ENCODE assay signal across 8 cellular contexts in genomic region chr19:802497-802887, GRCh38. TPM values are rescaled to one million over a fixed set of nuclear protein-coding genes. Genes with fewer than 3 reads are reported as not detected.
DNase-seq lines count a peak whose midpoint lies in the region; ATAC-seq, FAIRE-seq and TF ChIP-seq lines count a peak whose summit lies in the region.
"Had no signal": no experiment of that assay in that cellular context is flagged by ENCODE, and none has a peak within 500 bp of the region (broad histone marks: within the 10 kb centered on the region; RNA-seq: fewer than 3 reads in every experiment).

No MANE protein-coding gene starts in this region.

- no peak for FAIRE-seq in keratinocyte (lab: Jason Lieb, UNC)

- 0 out of 2 replicates have a peak overlapping the region, but pooled peaks have one; percentile 29 for H3K9ac ChIP-seq in BLaER1
- peak overlapping the region; percentile 9 for H3K9ac ChIP-seq in keratinocyte (ENCODE audit: control insufficient read depth, extremely low read depth, insufficient read depth, low read length)

- H3K9me3 ChIP-seq in BLaER1 (no peaks in the 10 kb centered on the region), keratinocyte (ENCODE audit: control insufficient read depth, low read depth, low read length) (no peaks in the 10 kb centered on the region)

- H3K36me3 ChIP-seq in BLaER1 (peaks cover 95% of the 10 kb centered on the region), keratinocyte (ENCODE audit: control insufficient read depth in 2 of 2, extremely low read depth in 1 of 2, insufficient read depth in 2 of 2, low read length in 2 of 2) (peaks cover 31 to 83% of the 10 kb centered on the region in 2 experiments)

- dilution Hi-C loops in keratinocyte (cut with MboI; ENCODE audit: extremely low pct_ligation_motif_present, low sequenced_read_pairs), result no loop called here

- H3K27ac ChIP-seq in BLaER1 (no peak overlapping the region), RWPE1 (peak overlapping the region; percentile 99), keratinocyte (ENCODE audit: control insufficient read depth, insufficient read depth, low read length) (no peak overlapping the region)

- H3K4me2 ChIP-seq in BLaER1 (no peak overlapping the region), keratinocyte (ENCODE audit: control insufficient read depth, extremely low read depth, insufficient read depth, low read depth, low read length) (peak overlapping the region; percentile 96)

- H3K4me3 ChIP-seq in BLaER1 (no peak overlapping the region), keratinocyte (ENCODE audit: control insufficient read depth in 2 of 3, extremely low read depth in 1 of 3, insufficient read depth in 2 of 3, low read depth in 1 of 3, low read length in 3 of 3) (no peak overlapping the region)

- TF ChIP-seq CTCF in RWPE1 (conservative IDR thresholded peaks at IDR 0.05; ENCODE audit: low read depth) (no peak), keratinocyte (optimal IDR thresholded peaks at IDR 0.05 in 1 of 3, IDR thresholded peaks at IDR 0.05 in 1 of 3, conservative IDR thresholded peaks at IDR 0.05 in 1 of 3; ENCODE audit: extremely low read depth in 1 of 3, insufficient read depth in 2 of 3, low read length in 3 of 3) (no peak)

- H3K79me2 ChIP-seq in keratinocyte (ENCODE audit: control insufficient read depth, insufficient read depth, low read length), result peaks cover 96% of the 10 kb centered on the region

- peaks cover 99% of the 10 kb centered on the region for H4K20me1 ChIP-seq in BLaER1
- peaks cover 83% of the 10 kb centered on the region for H4K20me1 ChIP-seq in keratinocyte (ENCODE audit: control insufficient read depth, extremely low read depth, insufficient read depth, low read length)

- H3K27me3 ChIP-seq in BLaER1 (no peaks in the 10 kb centered on the region), keratinocyte (ENCODE audit: control insufficient read depth, extremely low read depth, insufficient read depth, low read length) (no peaks in the 10 kb centered on the region)

- POLR2A ChIA-PET in RWPE1 (lab: Yijun Ruan, JAX; ENCODE audit: low non-redundant PET), result interaction anchor here (0.6 kb wide), 1 partner anchor 16 kb away, joined by 11 read pairs; no protein-coding TSS in a partner anchor

- DNase-seq in RWPE1 (ENCODE audit: low spot score) (no peak), keratinocyte (ENCODE audit: low read depth, low spot score) (no peak), retina (no peak)
- DNase-seq: activated effector memory CD4-positive, alpha-beta T cell treated with anti-CD3 and anti-CD28 coated beads, Interleukin-2, amount 50 U/mL, for 16 hours; NCI-H524 treated with DMSO at 0.1 percent for 48 hours had no signal

- H3K9me1 ChIP-seq in keratinocyte (ENCODE audit: control insufficient read depth, extremely low read depth, insufficient read depth, low read length), result no peaks in the 10 kb centered on the region

- no peak overlapping the region for H2AFZ ChIP-seq in keratinocyte (ENCODE audit: control insufficient read depth, low read length)

- CTCF ChIA-PET in RWPE1 (lab: Yijun Ruan, JAX), result interaction anchor here (0.9 kb wide), 1 partner anchor 199 kb away, joined by 3 read pairs; no protein-coding TSS in a partner anchor

- ATAC-seq in HG03135 (IDR thresholded peaks at IDR 0.05; ENCODE audit: unreplicated experiment) (no peak), HG03097 (IDR thresholded peaks at IDR 0.05; ENCODE audit: low FRiP score, unreplicated experiment) (no peak)

- H3K4me1 ChIP-seq in BLaER1 (peaks cover 30% of the 10 kb centered on the region), keratinocyte (ENCODE audit: control insufficient read depth, extremely low read depth, insufficient read depth, low read length) (peaks cover 32% of the 10 kb centered on the region)

RNA-seq across cellular contexts. Expression of gene PTBP1, which starts 5.2 kb away (rescaled TPM):
- 117 to 180 TPM (median 130 TPM) in 3 replicates for polyA plus RNA-seq in keratinocyte
- polyA plus RNA-seq in keratinocyte (2011; ENCODE audit: low read depth), result 145 TPM
- 112 and 148 TPM in 2 replicates for polyA plus RNA-seq in keratinocyte (2011; cell fraction: cytosol; rRNA removed)
- polyA plus RNA-seq in keratinocyte (2011; cell fraction: nucleus; rRNA removed), result 151 and 213 TPM in 2 replicates
- 154 and 321 TPM in 2 replicates for polyA plus RNA-seq in keratinocyte (2012; ENCODE audit: low replicate concordance)
- 183 to 411 TPM (median 209 TPM) in 3 replicates for polyA minus RNA-seq in keratinocyte
- polyA minus RNA-seq in keratinocyte (2011; cell fraction: cytosol; rRNA and poly(A)+ RNA removed), result 242 TPM
- 164 and 177 TPM in 2 replicates for polyA minus RNA-seq in keratinocyte (2011; cell fraction: nucleus; rRNA and poly(A)+ RNA removed)

RNA-seq across cellular contexts. Expression of gene PLPPR3, which starts 19.3 kb away (rescaled TPM):
- polyA plus RNA-seq in keratinocyte, result 0.02 to 0.08 TPM in 2 of 3 replicates, not detected in the other
- polyA plus RNA-seq in keratinocyte (2011; ENCODE audit: low read depth), result not detected
- polyA plus RNA-seq in keratinocyte (2011; cell fraction: cytosol; rRNA removed), result 0.04 and 0.05 TPM in 2 replicates
- polyA plus RNA-seq in keratinocyte (2011; cell fraction: nucleus; rRNA removed), result 0.09 and 0.10 TPM in 2 replicates
- polyA plus RNA-seq in keratinocyte (2012; ENCODE audit: low replicate concordance), result not detected in 2 replicates
- not detected in 3 replicates for polyA minus RNA-seq in keratinocyte
- not detected for polyA minus RNA-seq in keratinocyte (2011; cell fraction: cytosol; rRNA and poly(A)+ RNA removed)
- 0.31 TPM in 1 of 2 replicates, not detected in the other for polyA minus RNA-seq in keratinocyte (2011; cell fraction: nucleus; rRNA and poly(A)+ RNA removed)

RNA-seq across cellular contexts. Expression of gene AZU1, which starts 25.1 kb away (rescaled TPM):
- not detected in 3 replicates for polyA plus RNA-seq in keratinocyte
- not detected for polyA plus RNA-seq in keratinocyte (2011; ENCODE audit: low read depth)
- polyA plus RNA-seq in keratinocyte (2011; cell fraction: cytosol; rRNA removed), result not detected in 2 replicates
- polyA plus RNA-seq in keratinocyte (2011; cell fraction: nucleus; rRNA removed), result not detected in 2 replicates
- not detected in 2 replicates for polyA plus RNA-seq in keratinocyte (2012; ENCODE audit: low replicate concordance)
- not detected in 3 replicates for polyA minus RNA-seq in keratinocyte
- not detected for polyA minus RNA-seq in keratinocyte (2011; cell fraction: cytosol; rRNA and poly(A)+ RNA removed)
- not detected in 2 replicates for polyA minus RNA-seq in keratinocyte (2011; cell fraction: nucleus; rRNA and poly(A)+ RNA removed)

RNA-seq across cellular contexts. Expression of gene PRTN3, which starts 38.3 kb away (rescaled TPM):
- not detected in 3 replicates for polyA plus RNA-seq in keratinocyte
- polyA plus RNA-seq in keratinocyte (2011; ENCODE audit: low read depth), result not detected
- not detected in 2 replicates for polyA plus RNA-seq in keratinocyte (2011; cell fraction: cytosol; rRNA removed)
- not detected in 2 replicates for polyA plus RNA-seq in keratinocyte (2011; cell fraction: nucleus; rRNA removed)
- not detected in 2 replicates for polyA plus RNA-seq in keratinocyte (2012; ENCODE audit: low replicate concordance)
- not detected in 3 replicates for polyA minus RNA-seq in keratinocyte
- not detected for polyA minus RNA-seq in keratinocyte (2011; cell fraction: cytosol; rRNA and poly(A)+ RNA removed)
- polyA minus RNA-seq in keratinocyte (2011; cell fraction: nucleus; rRNA and poly(A)+ RNA removed), result not detected in 2 replicates

RNA-seq across cellular contexts. Expression of gene ELANE, which starts 49.6 kb away (rescaled TPM):
- not detected in 3 replicates for polyA plus RNA-seq in keratinocyte
- not detected for polyA plus RNA-seq in keratinocyte (2011; ENCODE audit: low read depth)
- polyA plus RNA-seq in keratinocyte (2011; cell fraction: cytosol; rRNA removed), result not detected in 2 replicates
- not detected in 2 replicates for polyA plus RNA-seq in keratinocyte (2011; cell fraction: nucleus; rRNA removed)
- polyA plus RNA-seq in keratinocyte (2012; ENCODE audit: low replicate concordance), result not detected in 2 replicates
- polyA minus RNA-seq in keratinocyte, result not detected in 3 replicates
- not detected for polyA minus RNA-seq in keratinocyte (2011; cell fraction: cytosol; rRNA and poly(A)+ RNA removed)
- polyA minus RNA-seq in keratinocyte (2011; cell fraction: nucleus; rRNA and poly(A)+ RNA removed), result not detected in 2 replicates
